8 cellular contexts compared by ENCODE assay signal in the genomic region with DNA sequence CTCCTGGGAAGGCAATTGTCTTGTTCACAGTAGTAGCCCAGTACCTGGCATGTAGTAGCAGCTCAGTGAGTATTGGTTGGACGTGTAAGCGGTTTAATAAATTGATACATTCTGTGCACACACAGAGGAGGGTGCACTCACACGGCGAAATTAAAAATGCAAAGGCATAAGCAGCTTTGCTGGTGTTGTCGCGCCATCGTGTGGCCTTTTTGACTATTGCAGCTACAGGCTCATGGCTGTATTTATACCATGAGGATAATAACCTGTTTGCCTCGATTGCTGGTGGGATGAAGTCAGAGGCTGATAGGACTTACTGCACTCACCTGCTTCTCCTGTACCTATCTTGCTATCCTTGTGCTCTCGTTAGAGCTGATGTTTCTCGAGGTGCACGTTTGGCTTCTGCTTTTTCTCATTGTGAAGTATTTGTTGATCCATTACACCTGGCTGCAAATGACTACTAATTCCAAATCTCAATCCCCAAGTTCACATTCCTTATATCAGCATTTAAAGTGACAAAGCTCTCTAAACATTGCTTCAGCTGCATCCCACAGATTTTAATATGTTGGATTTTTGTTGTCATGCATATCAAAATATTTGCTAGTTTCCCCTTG.
DNase-seq lines count a peak whose midpoint lies in the region; ATAC-seq and TF ChIP-seq lines count a peak whose summit lies in the region.

No MANE protein-coding gene starts in this region.

- H3K27me3 Mint-ChIP-seq in endodermal cell (ENCODE audit: insufficient read depth): peaks cover 18% of the 10 kb centered on the region
- H3K27me3 Mint-ChIP-seq in stimulated activated naive B cell treated with anti-CD40 and anti-IgM and Interleukin-4, amounts not matched to agents 10 μg/mL and 1 μg/mL and 100 μg/mL, for 72 hours: peaks cover 17 to 33% of the 10 kb centered on the region in 2 donors

- peak; percentile 99 for TF ChIP-seq CTCF in endodermal cell (conservative IDR thresholded peaks at IDR 0.05)

- H3K27ac ChIP-seq in endodermal cell (ENCODE audit: low read depth, low read length): no peak overlapping the region

- no peak overlapping the region for H3K4me3 ChIP-seq in endodermal cell (ENCODE audit: low read length)

- no peaks in the 10 kb centered on the region for H3K27me3 ChIP-seq in endodermal cell (ENCODE audit: control insufficient read depth, insufficient read depth, low read length, poor library complexity, severe bottlenecking)

- no peaks in the 10 kb centered on the region for H3K4me1 ChIP-seq in endodermal cell (ENCODE audit: control insufficient read depth, insufficient read depth, low read length)

- H3K4me3 Mint-ChIP-seq in endodermal cell: no peak overlapping the region
- H3K4me3 Mint-ChIP-seq in stimulated activated naive B cell treated with anti-CD40 and anti-IgM and Interleukin-4, amounts not matched to agents 10 μg/mL and 1 μg/mL and 100 μg/mL, for 72 hours: no peak overlapping the region

- ATAC-seq in GM18907 (IDR thresholded peaks at IDR 0.05; ENCODE audit: unreplicated experiment) (peak; percentile 80), HG03432 (IDR thresholded peaks at IDR 0.05; ENCODE audit: unreplicated experiment) (peak; percentile 86)
- peak; percentile 69 to 74 for ATAC-seq in stimulated activated naive B cell treated with anti-CD40 and anti-IgM and Interleukin-4, amounts not matched to agents 10 μg/mL and 1 μg/mL and 100 μg/mL, for 72 hours (replicated peaks)

- peaks cover 5% of the 10 kb centered on the region for H3K36me3 Mint-ChIP-seq in endodermal cell (ENCODE audit: low read depth)
- no peaks in the 10 kb centered on the region for H3K36me3 Mint-ChIP-seq in stimulated activated naive B cell treated with anti-CD40 and anti-IgM and Interleukin-4, amounts not matched to agents 10 μg/mL and 1 μg/mL and 100 μg/mL, for 72 hours

- no peak overlapping the region for H3K9ac ChIP-seq in endodermal cell (ENCODE audit: extremely low read depth, low read length, poor library complexity, severe bottlenecking)

- peak; percentile 83 for DNase-seq in Ammon's horn (ENCODE audit: low spot score)
- DNase-seq in NCI-H748 (lab: John Stamatoyannopoulos, UW; ENCODE audit: unreplicated experiment): peak; percentile 72
- DNase-seq in activated CD4-positive, alpha-beta T cell treated with anti-CD3 and anti-CD28 coated beads, Interleukin-2, amount 50 U/mL, for 48 hours: peak; percentile 83 to 84
- peak; percentile 92 for DNase-seq in endodermal cell
- DNase-seq in middle frontal gyrus (ENCODE audit: extremely low spot score, low spot score): peak; percentile 76
- peak; percentile 20 for DNase-seq in stimulated activated naive B cell treated with anti-CD40 and anti-IgM and Interleukin-4, amounts not matched to agents 10 μg/mL and 1 μg/mL and 100 μg/mL, for 72 hours

- peaks cover 5% of the 10 kb centered on the region for H3K4me1 Mint-ChIP-seq in endodermal cell
- peaks cover 5 to 14% of the 10 kb centered on the region in 2 donors for H3K4me1 Mint-ChIP-seq in stimulated activated naive B cell treated with anti-CD40 and anti-IgM and Interleukin-4, amounts not matched to agents 10 μg/mL and 1 μg/mL and 100 μg/mL, for 72 hours

- H3K36me3 ChIP-seq in endodermal cell (ENCODE audit: control insufficient read depth, insufficient read depth, low read length): no peaks in the 10 kb centered on the region

- H3K9me3 ChIP-seq in endodermal cell (ENCODE audit: control insufficient read depth, low read length): peaks cover 20% of the 10 kb centered on the region

- H3K27ac Mint-ChIP-seq in endodermal cell: no peak overlapping the region
- no peak overlapping the region for H3K27ac Mint-ChIP-seq in stimulated activated naive B cell treated with anti-CD40 and anti-IgM and Interleukin-4, amounts not matched to agents 10 μg/mL and 1 μg/mL and 100 μg/mL, for 72 hours

- H3K9me3 Mint-ChIP-seq in endodermal cell: peaks cover 22% of the 10 kb centered on the region
- peaks cover 9 to 15% of the 10 kb centered on the region in 2 donors for H3K9me3 Mint-ChIP-seq in stimulated activated naive B cell treated with anti-CD40 and anti-IgM and Interleukin-4, amounts not matched to agents 10 μg/mL and 1 μg/mL and 100 μg/mL, for 72 hours

- WGBS in endodermal cell (ENCODE audit: insufficient coverage in 1 of 2, insufficient read length in 1 of 2), 2 experiments: 3 to 8% methylated on average over 8 to 11 of the region's 11 CpGs

Comparison
In these comparisons a context has a peak if more than half of its experiments do, and no peak if none do; other contexts are left out.
1. DNase-seq: peak in every context shown above with its lines; median percentile 92 in endodermal cell; 84 in activated CD4-positive, alpha-beta T cell treated with anti-CD3 and anti-CD28 coated beads, Interleukin-2, amount 50 U/mL, for 48 hours; 83 in Ammon's horn; 76 in middle frontal gyrus; 72 in NCI-H748; 20 in stimulated activated naive B cell treated with anti-CD40 and anti-IgM and Interleukin-4, amounts not matched to agents 10 μg/mL and 1 μg/mL and 100 μg/mL, for 72 hours.